17 cellular contexts compared by ENCODE assay signal in genomic region chr6:6179858-6180257, GRCh38.
DNase-seq lines count a peak whose midpoint lies in the region; ATAC-seq and TF ChIP-seq lines count a peak whose summit lies in the region.
"Had no signal": no experiment of that assay in that cellular context is flagged by ENCODE, and none has a peak within 500 bp of the region (broad histone marks: within the 10 kb centered on the region; RNA-seq: fewer than 3 reads in every experiment).

No MANE protein-coding gene starts in this region.

- H2BK12ac ChIP-seq in H9 (ENCODE audit: insufficient read length, low read depth, low read length): no peak overlapping the region

- no peak overlapping the region for H3K4me3 Mint-ChIP-seq in H9
- H3K4me3 Mint-ChIP-seq in dendritic cell treated with granulocyte-macrophage colony-stimulating factor and Interleukin-4, amounts not matched to agents 40 ng/mL and 50 ng/mL, for 4 days: no peak overlapping the region
- no peak overlapping the region for H3K4me3 Mint-ChIP-seq in progenitor cell of endocrine pancreas (ENCODE audit: low read depth)
- H3K4me3 Mint-ChIP-seq in activated CD4-positive, alpha-beta T cell treated with anti-CD3 and anti-CD28 coated beads for 36 hours: no peak overlapping the region
- H3K4me3 Mint-ChIP-seq: CD8-positive, alpha-beta T cell; IgD-negative memory B cell had no signal

- H3K23ac ChIP-seq in H9 (ENCODE audit: insufficient read length, low read depth, low read length): no peak overlapping the region

- no peak overlapping the region for H3K27ac ChIP-seq in H9 (ENCODE audit: insufficient read length, low read depth, low read length)

- H2BK5ac ChIP-seq in H9 (ENCODE audit: insufficient read length, low read length): no peak overlapping the region

- no peaks in the 10 kb centered on the region for H3K36me3 Mint-ChIP-seq in H9 (ENCODE audit: insufficient read depth in 1 of 3, low read depth in 3 of 3)
- H3K36me3 Mint-ChIP-seq in dendritic cell treated with granulocyte-macrophage colony-stimulating factor and Interleukin-4, amounts not matched to agents 40 ng/mL and 50 ng/mL, for 4 days (ENCODE audit: low read depth): peaks cover 18% of the 10 kb centered on the region
- no peaks in the 10 kb centered on the region for H3K36me3 Mint-ChIP-seq in progenitor cell of endocrine pancreas (ENCODE audit: insufficient read depth)
- no peaks in the 10 kb centered on the region for H3K36me3 Mint-ChIP-seq in activated CD4-positive, alpha-beta T cell treated with anti-CD3 and anti-CD28 coated beads for 36 hours (ENCODE audit: low read depth)
- H3K36me3 Mint-ChIP-seq: CD8-positive, alpha-beta T cell; IgD-negative memory B cell had no signal

- no peaks in the 10 kb centered on the region for H3K27me3 ChIP-seq in H9 (ENCODE audit: insufficient read depth, low read length)
- H3K27me3 ChIP-seq: BE2C had no signal

- H3K4me1 Mint-ChIP-seq in H9 (peaks cover 4 to 10% of the 10 kb centered on the region in 2 experiments; a peak in 2 of 4 replicates), progenitor cell of endocrine pancreas (ENCODE audit: low read depth) (no peaks in the 10 kb centered on the region)
- peaks cover 14% of the 10 kb centered on the region for H3K4me1 Mint-ChIP-seq in dendritic cell treated with granulocyte-macrophage colony-stimulating factor and Interleukin-4, amounts not matched to agents 40 ng/mL and 50 ng/mL, for 4 days (ENCODE audit: low read depth)
- no peaks in the 10 kb centered on the region for H3K4me1 Mint-ChIP-seq in activated CD4-positive, alpha-beta T cell treated with anti-CD3 and anti-CD28 coated beads for 36 hours
- H3K4me1 Mint-ChIP-seq: IgD-negative memory B cell had no signal

- TF ChIP-seq CTCF in H9 (conservative IDR thresholded peaks at IDR 0.05) (peak; percentile 40; the same call in 2 of the 3 replicates), progenitor cell of endocrine pancreas (IDR thresholded peaks at IDR 0.05; ENCODE audit: unreplicated experiment) (peak; percentile 14)

- H3K79me2 ChIP-seq in H9 (ENCODE audit: insufficient read depth, low read length): no peaks in the 10 kb centered on the region

- CTCF ChIA-PET in activated CD4-positive, alpha-beta T cell treated with anti-CD3 and anti-CD28 coated beads for 36 hours (lab: Charles Lee): no interaction called here

- no peak overlapping the region for H3K14ac ChIP-seq in H9 (ENCODE audit: insufficient read depth, low read length)

- no peak overlapping the region for H4K8ac ChIP-seq in H9 (replicated peaks; ENCODE audit: insufficient read length, low read depth, low read length)

- no peaks in the 10 kb centered on the region for H3K4me1 ChIP-seq in H9 (ENCODE audit: insufficient read depth, low read length)
- H3K4me1 ChIP-seq: BE2C, HAP-1 had no signal

- no peaks in the 10 kb centered on the region for H3K9me3 Mint-ChIP-seq in H9
- no peaks in the 10 kb centered on the region for H3K9me3 Mint-ChIP-seq in dendritic cell treated with granulocyte-macrophage colony-stimulating factor and Interleukin-4, amounts not matched to agents 40 ng/mL and 50 ng/mL, for 4 days
- no peaks in the 10 kb centered on the region for H3K9me3 Mint-ChIP-seq in progenitor cell of endocrine pancreas (ENCODE audit: low read depth)
- no peaks in the 10 kb centered on the region for H3K9me3 Mint-ChIP-seq in activated CD4-positive, alpha-beta T cell treated with anti-CD3 and anti-CD28 coated beads for 36 hours (ENCODE audit: low read depth)
- H3K9me3 Mint-ChIP-seq: CD8-positive, alpha-beta T cell had no signal

- H3K56ac ChIP-seq in H9 (ENCODE audit: insufficient read length, low read depth, low read length): no peak overlapping the region

- H2AK5ac ChIP-seq in H9 (ENCODE audit: insufficient read length, low read length): no peak overlapping the region

- no peak overlapping the region for H2BK20ac ChIP-seq in H9 (ENCODE audit: low read depth, low read length, poor library complexity, severe bottlenecking)

- H2BK120ac ChIP-seq in H9 (ENCODE audit: low read depth, low read length, poor library complexity, severe bottlenecking): no peak overlapping the region

- intact Hi-C loops in dendritic cell treated with granulocyte-macrophage colony-stimulating factor and Interleukin-4, amounts not matched to agents 40 ng/mL and 50 ng/mL, for 4 days (cut with micrococcal nuclease): no loop called here
- intact Hi-C loops in activated CD4-positive, alpha-beta T cell treated with anti-CD3 and anti-CD28 coated beads for 36 hours (cut with DNase I, micrococcal nuclease): no loop called here

- no peaks in the 10 kb centered on the region for H3K79me1 ChIP-seq in H9 (ENCODE audit: insufficient read depth, low read depth, low read length, poor library complexity, severe bottlenecking)

- no peaks in the 10 kb centered on the region for H3K9me3 ChIP-seq in H9 (ENCODE audit: control insufficient read depth, low read depth, low read length)
- H3K9me3 ChIP-seq: BE2C, HAP-1, SK-N-SH had no signal

- H4K20me1 ChIP-seq in H9 (ENCODE audit: control insufficient read depth, insufficient read depth, insufficient read length): no peaks in the 10 kb centered on the region

- no peak overlapping the region for H2BK15ac ChIP-seq in H9 (ENCODE audit: low read depth, low read length)

- H2AFZ ChIP-seq in H9 (ENCODE audit: low read length): no peak overlapping the region

- no peaks in the 10 kb centered on the region; the same call in 1 of the 2 replicates for H3K27me3 Mint-ChIP-seq in H9 (ENCODE audit: low read depth)
- H3K27me3 Mint-ChIP-seq in dendritic cell treated with granulocyte-macrophage colony-stimulating factor and Interleukin-4, amounts not matched to agents 40 ng/mL and 50 ng/mL, for 4 days: no peaks in the 10 kb centered on the region
- H3K27me3 Mint-ChIP-seq in progenitor cell of endocrine pancreas: peaks cover 7% of the 10 kb centered on the region
- H3K27me3 Mint-ChIP-seq in activated CD4-positive, alpha-beta T cell treated with anti-CD3 and anti-CD28 coated beads for 36 hours: peaks cover 2% of the 10 kb centered on the region

- H3K27ac Mint-ChIP-seq in H9: no peak overlapping the region; a peak in 1 of 7 replicates
- peak overlapping the region; percentile 1 for H3K27ac Mint-ChIP-seq in dendritic cell treated with granulocyte-macrophage colony-stimulating factor and Interleukin-4, amounts not matched to agents 40 ng/mL and 50 ng/mL, for 4 days
- no peak overlapping the region for H3K27ac Mint-ChIP-seq in progenitor cell of endocrine pancreas
- H3K27ac Mint-ChIP-seq in activated CD4-positive, alpha-beta T cell treated with anti-CD3 and anti-CD28 coated beads for 36 hours: no peak overlapping the region
- H3K27ac Mint-ChIP-seq: CD8-positive, alpha-beta T cell; IgD-negative memory B cell had no signal

- no peak overlapping the region for H3K4me2 ChIP-seq in H9 (ENCODE audit: insufficient read depth, insufficient read length, low read length)
- H3K4me2 ChIP-seq: SK-N-SH had no signal

- H3K23me2 ChIP-seq in H9 (ENCODE audit: insufficient read length, low read depth, low read length, poor library complexity, severe bottlenecking): no peaks in the 10 kb centered on the region

- no peak overlapping the region for H4K5ac ChIP-seq in H9 (ENCODE audit: insufficient read length, low read depth, low read length)

- no peak for ATAC-seq in activated CD4-positive, alpha-beta T cell treated with anti-CD3 and anti-CD28 coated beads for 36 hours
- ATAC-seq: CD8-positive, alpha-beta T cell; PC-3 had no signal

- no CpG with 5 or more reads among the region's 6 CpGs for WGBS in H9 (ENCODE audit: extremely low coverage, insufficient read length, low lambda C conversion rate)

- POLR2A ChIA-PET in activated CD4-positive, alpha-beta T cell treated with anti-CD3 and anti-CD28 coated beads for 36 hours (lab: Charles Lee): no interaction called here

- no peak overlapping the region for H3T11ph ChIP-seq in H9 (ENCODE audit: low read length)

- no peak overlapping the region for H4K91ac ChIP-seq in H9 (ENCODE audit: insufficient read length, low read depth, low read length)

- H3K18ac ChIP-seq in H9 (ENCODE audit: insufficient read length, low read depth, low read length): no peak overlapping the region

- no peak overlapping the region for H3K4ac ChIP-seq in H9 (ENCODE audit: low read depth, low read length)

- no peak overlapping the region for H3K9ac ChIP-seq in H9 (ENCODE audit: extremely low read depth, insufficient read length, low read length)
- H3K9ac ChIP-seq: SK-N-SH had no signal

- DNase-seq in H9 (no peak), NCI-H1694 treated with DMSO at 0.1 percent for 48 hours (lab: John Stamatoyannopoulos, UW) (peak; percentile 86), progenitor cell of endocrine pancreas (ENCODE audit: low spot score, unreplicated experiment) (no peak), NCI-H345 treated with DMSO at 0.1 percent for 48 hours (lab: John Stamatoyannopoulos, UW; ENCODE audit: unreplicated experiment) (no peak)
- no peak for DNase-seq in activated CD4-positive, alpha-beta T cell treated with anti-CD3 and anti-CD28 coated beads, Interleukin-2, amount 50 U/mL, for 1 hour
- no peak for DNase-seq in activated CD4-positive, alpha-beta T cell treated with anti-CD3 and anti-CD28 coated beads for 36 hours
- DNase-seq: BE2C; CD8-positive, alpha-beta T cell; NCI-H1092; NCI-H187 treated with DMSO at 0.1 percent for 48 hours; NCI-H526 treated with DMSO at 0.1 percent for 48 hours; PC-3; SK-N-SH; T-helper 1 cell had no signal
